In the genomic region with DNA sequence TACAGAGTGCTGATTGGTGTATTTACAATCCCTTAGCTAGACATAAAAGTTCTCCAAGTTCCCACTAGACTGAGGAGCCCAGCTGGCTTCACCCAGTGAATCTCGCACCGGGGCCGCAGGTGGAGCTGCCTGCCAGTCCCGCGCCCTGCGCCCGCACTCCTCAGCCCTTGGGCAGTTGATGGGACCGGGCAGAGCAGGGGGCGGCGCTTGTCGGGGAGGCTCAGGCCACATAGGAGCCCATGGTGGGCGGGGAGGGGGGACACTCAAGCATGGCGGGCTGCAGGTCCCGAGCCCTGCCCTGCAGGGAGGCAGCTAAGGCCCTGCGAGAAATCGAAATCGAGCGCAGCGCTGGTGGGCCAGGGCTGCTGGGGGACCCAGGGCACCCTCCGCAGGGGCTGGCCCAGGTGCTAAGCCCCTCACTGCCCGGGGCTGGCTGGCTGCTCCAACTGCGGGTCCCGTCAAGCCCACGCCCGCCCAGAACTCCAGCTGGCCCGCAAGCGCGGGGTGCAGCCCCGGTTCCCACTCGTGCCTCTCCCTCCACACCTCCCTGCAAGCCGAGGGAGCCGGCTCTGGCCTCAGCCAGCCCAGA, we compare ENCODE assay signal across 4 cellular contexts. TPM values are rescaled to one million over a fixed set of nuclear protein-coding genes. Genes with fewer than 3 reads are reported as not detected.
"Had no signal": no experiment of that assay in that cellular context is flagged by ENCODE, and none has a peak within 500 bp of the region (broad histone marks: within the 10 kb centered on the region; RNA-seq: fewer than 3 reads in every experiment).

No MANE protein-coding gene starts in this region.

RNA-seq across cellular contexts. Expression of gene CHRNA1, which starts 54.8 kb away (rescaled TPM):
- total RNA-seq: OCI-LY7, PC-9, Peyer's patch, Right ventricle myocardium superior had no signal
